Comparison of ENCODE assay signal across 9 cellular contexts in genomic region chr12:21655594-21655993, GRCh38. TPM values are rescaled to one million over a fixed set of nuclear protein-coding genes. Genes with fewer than 3 reads are reported as not detected.
DNase-seq lines count a peak whose midpoint lies in the region; ATAC-seq and TF ChIP-seq lines count a peak whose summit lies in the region.
"Had no signal": no experiment of that assay in that cellular context is flagged by ENCODE, and none has a peak within 500 bp of the region (broad histone marks: within the 10 kb centered on the region; RNA-seq: fewer than 3 reads in every experiment).

No MANE protein-coding gene starts in this region.

- H3K27me3 ChIP-seq in breast epithelium (no peaks in the 10 kb centered on the region), gastroesophageal sphincter (no peaks in the 10 kb centered on the region), thoracic aorta (replicated peaks; ENCODE audit: insufficient read depth) (no peaks in the 10 kb centered on the region)

- H3K27ac Mint-ChIP-seq in MCF 10A (ENCODE audit: low read depth, unreplicated experiment) (peak overlapping the region; percentile 86), activated B cell treated with CpG ODN at 0.5 μM for 24 hours (no peak overlapping the region)

- H3K36me3 Mint-ChIP-seq in MCF 10A (ENCODE audit: insufficient read depth, unreplicated experiment) (peaks cover 51% of the 10 kb centered on the region), activated B cell treated with CpG ODN at 0.5 μM for 24 hours (ENCODE audit: low read depth) (peaks cover 41% of the 10 kb centered on the region)

- TF ChIP-seq POLR2A in breast epithelium (IDR thresholded peaks at IDR 0.05) (no peak), gastroesophageal sphincter (IDR thresholded peaks at IDR 0.05) (no peak)

- peaks cover 36% of the 10 kb centered on the region for H3K4me1 Mint-ChIP-seq in MCF 10A (ENCODE audit: insufficient read depth, unreplicated experiment)
- H3K4me1 Mint-ChIP-seq in activated B cell treated with CpG ODN at 0.5 μM for 24 hours = peaks cover 27% of the 10 kb centered on the region

- DNase-seq in MCF 10A (ENCODE audit: unreplicated experiment) (no peak), breast epithelium (ENCODE audit: low spot score in 2 of 2) (no peak), activated B cell treated with CpG ODN at 0.5 μM for 24 hours (no peak), thoracic aorta (ENCODE audit: low spot score) (no peak), NCI-H524 (lab: John Stamatoyannopoulos, UW) (no peak)
- DNase-seq in stimulated activated naive CD4-positive, alpha-beta T cell treated with Interleukin-2 at 50 U/mL for 16 hours (lab: John Stamatoyannopoulos, UW) = no peak
- DNase-seq: stimulated activated CD4-positive, alpha-beta T cell treated with anti-CD3 and anti-CD28 coated beads, Interleukin-2, amount 100 ng/mL, for 24 hours had no signal

- H3K27me3 Mint-ChIP-seq in MCF 10A (ENCODE audit: insufficient read depth, unreplicated experiment) = no peaks in the 10 kb centered on the region
- peaks cover 1% of the 10 kb centered on the region for H3K27me3 Mint-ChIP-seq in activated B cell treated with CpG ODN at 0.5 μM for 24 hours

- TF ChIP-seq CTCF in MCF 10A (IDR thresholded peaks at IDR 0.05; ENCODE audit: unreplicated experiment) (no peak), breast epithelium (IDR thresholded peaks at IDR 0.05) (no peak), activated B cell treated with CpG ODN at 0.5 μM for 24 hours (IDR thresholded peaks at IDR 0.05) (no peak), gastroesophageal sphincter (IDR thresholded peaks at IDR 0.05) (no peak), thoracic aorta (IDR thresholded peaks at IDR 0.05) (no peak)

- H3K27ac ChIP-seq in breast epithelium = no peak overlapping the region
- H3K27ac ChIP-seq in gastroesophageal sphincter = peak overlapping the region in 3 of 4 donors; percentile 92 to 97 (median 97)
- no peak overlapping the region for H3K27ac ChIP-seq in thoracic aorta

- no peak for TF ChIP-seq EP300 in gastroesophageal sphincter (IDR thresholded peaks at IDR 0.05)

- no peak overlapping the region for H3K4me3 ChIP-seq in breast epithelium
- peak overlapping the region in 1 of 2 donors; percentile 73 for H3K4me3 ChIP-seq in gastroesophageal sphincter
- H3K4me3 ChIP-seq in thoracic aorta = peak overlapping the region; percentile 99

- no TSS peak for BruUV-seq in MCF 10A (replicated peaks; lab: Mats Ljungman, UMichigan)

- H3K36me3 ChIP-seq in breast epithelium (no peaks in the 10 kb centered on the region), gastroesophageal sphincter (peaks cover 0 to 33% of the 10 kb centered on the region in 2 donors), thoracic aorta (peaks cover 20% of the 10 kb centered on the region)

- POLR2A ChIA-PET in MCF 10A (lab: Yijun Ruan, JAX) = interaction anchor here (1.0 to 2.6 kb wide), 4 partner anchors 9 to 25 kb away, joined by 3 to 25 read pairs (median 4); no protein-coding TSS in a partner anchor
- POLR2A ChIA-PET in activated B cell treated with CpG ODN at 0.5 μM for 24 hours (lab: Charles Lee) = no interaction called here

- intact Hi-C loops in MCF 10A (cut with micrococcal nuclease) = loop anchor here (5.0 kb wide), 1 partner anchor 128 kb away; the partner anchor contains the start of gene SPX
- intact Hi-C loops in breast epithelium (cut with DNase I; ENCODE audit: low total_unique reads) = no loop called here
- intact Hi-C loops in activated B cell treated with CpG ODN at 0.5 μM for 24 hours (cut with micrococcal nuclease) = loop anchor here (10.0 kb wide), 1 partner anchor 969 kb away; the partner anchor contains the start of gene ETNK1

- 54 to 66% methylated on average over 4 of the region's 4 CpGs for WGBS in gastroesophageal sphincter (ENCODE audit: low coverage in 1 of 2), 2 donors

- no peaks in the 10 kb centered on the region for H3K9me3 ChIP-seq in breast epithelium
- H3K9me3 ChIP-seq in gastroesophageal sphincter = no peaks in the 10 kb centered on the region
- no peaks in the 10 kb centered on the region for H3K9me3 ChIP-seq in thoracic aorta

- H3K9me3 Mint-ChIP-seq in MCF 10A (ENCODE audit: unreplicated experiment) = no peaks in the 10 kb centered on the region
- no peaks in the 10 kb centered on the region for H3K9me3 Mint-ChIP-seq in activated B cell treated with CpG ODN at 0.5 μM for 24 hours

- no peaks in the 10 kb centered on the region for H3K4me1 ChIP-seq in breast epithelium
- peaks cover 3 to 64% (median 10%) of the 10 kb centered on the region in 3 donors for H3K4me1 ChIP-seq in gastroesophageal sphincter
- peaks cover 8 to 26% of the 10 kb centered on the region in 2 donors for H3K4me1 ChIP-seq in thoracic aorta (ENCODE audit: control insufficient read depth in 1 of 2, low read depth in 2 of 2)

- ATAC-seq in activated B cell treated with CpG ODN at 0.5 μM for 24 hours (ENCODE audit: low read depth) (no peak), gastroesophageal sphincter (no peak), thoracic aorta (ENCODE audit: insufficient number of reproducible peaks, low FRiP score, low read depth) (no peak), HG03025 (IDR thresholded peaks at IDR 0.05; ENCODE audit: low FRiP score, unreplicated experiment) (no peak)

- H3K4me3 Mint-ChIP-seq in MCF 10A (ENCODE audit: unreplicated experiment) (peak overlapping the region; percentile 89), activated B cell treated with CpG ODN at 0.5 μM for 24 hours (peak overlapping the region; percentile 15)

- CTCF ChIA-PET in MCF 10A (lab: Yijun Ruan, JAX) (interaction anchor here (1.0 kb wide), 1 partner anchor 8 kb away, joined by 5 read pairs; no protein-coding TSS in a partner anchor), activated B cell treated with CpG ODN at 0.5 μM for 24 hours (lab: Charles Lee) (no interaction called here)

RNA-seq across cellular contexts. Expression of gene LDHB, which starts 2.0 kb away (rescaled TPM):
- 715 and 788 TPM in 2 replicates for total RNA-seq in MCF 10A (2022)
- 1,000 to 10,000 TPM in 1 of 3 donors, 100 to 1,000 TPM in 2; 235 to 1,093 (median 257) TPM for total RNA-seq in breast epithelium
- 385 and 440 TPM in 2 replicates for total RNA-seq in activated B cell treated with CpG ODN at 0.5 μM for 24 hours
- 100 to 1,000 TPM; 384 to 506 (median 452) TPM for total RNA-seq in gastroesophageal sphincter
- total RNA-seq in thoracic aorta = 100 to 1,000 TPM in 1 of 2 donors, 10 to 100 TPM in 1; 89.6 to 165 TPM

RNA-seq across cellular contexts. Expression of gene GYS2, which starts 50.9 kb away (rescaled TPM):
- total RNA-seq in MCF 10A (2022) (0.29 and 0.47 TPM in 2 replicates), breast epithelium (10 to 100 TPM in 1 of 3 donors, under 1 TPM in 1, not detected in 1; 0.15 to 11.4 TPM), activated B cell treated with CpG ODN at 0.5 μM for 24 hours (not detected in 2 replicates), gastroesophageal sphincter (not detected), thoracic aorta (not detected)

Comparison
In these comparisons a context has a peak if more than half of its experiments do, and no peak if none do; other contexts are left out.
1. H3K27ac ChIP-seq: peak in gastroesophageal sphincter (3 of 4); none in breast epithelium (0 of 2) and thoracic aorta (0 of 2).